8 cellular contexts compared by ENCODE assay signal in the genomic region with DNA sequence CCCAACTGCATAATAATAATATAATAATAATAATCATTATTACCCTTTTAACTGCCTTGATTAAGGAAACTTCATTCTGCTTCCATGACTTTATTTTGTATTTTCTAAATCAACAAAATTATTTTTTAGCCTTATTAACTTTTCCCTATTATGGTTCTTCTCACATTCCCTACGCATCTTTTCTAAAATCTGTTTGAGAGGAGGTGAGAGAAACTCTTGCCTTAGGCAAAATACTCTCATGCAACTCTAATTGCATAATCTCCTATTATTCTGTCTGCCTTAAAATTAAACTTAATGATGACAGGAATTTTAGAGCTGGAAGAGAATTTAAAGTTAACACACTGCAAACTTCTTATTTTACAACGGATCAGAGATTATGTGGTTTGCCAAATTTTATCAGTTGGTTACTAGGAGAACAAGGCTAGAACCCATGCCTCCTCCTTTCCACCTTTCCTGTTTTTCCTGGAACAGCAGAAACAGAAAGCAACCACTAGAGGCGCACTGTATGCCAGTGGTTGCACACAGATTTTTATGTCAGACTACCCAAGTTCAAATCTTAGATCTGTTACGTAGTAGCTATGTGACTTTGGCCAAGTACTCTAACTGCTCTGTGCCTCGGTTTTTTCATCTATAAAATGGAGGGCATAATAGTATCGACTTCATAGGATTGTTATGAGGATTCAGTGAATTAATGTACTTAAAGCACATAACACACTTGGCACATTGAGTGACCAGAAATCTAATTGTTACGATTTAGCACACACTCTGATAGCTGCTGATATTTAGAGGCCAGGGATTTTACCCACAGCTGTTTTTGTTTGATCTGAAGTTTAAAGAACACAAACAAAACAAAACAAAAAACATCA. TPM values are rescaled to one million over a fixed set of nuclear protein-coding genes. Genes with fewer than 3 reads are reported as not detected.
DNase-seq lines count a peak whose midpoint lies in the region; ATAC-seq and TF ChIP-seq lines count a peak whose summit lies in the region.

No MANE protein-coding gene starts in this region.

- TF ChIP-seq CTCF in AG10803 (conservative IDR thresholded peaks at IDR 0.05; ENCODE audit: low read length) (peak; percentile 85), GM10248 (IDR thresholded peaks at IDR 0.05; ENCODE audit: control extremely low read depth, extremely low read depth, low read depth, missing control alignments) (peak; percentile 73), prostate gland (IDR thresholded peaks at IDR 0.05) (peak in 3 of 4 experiments; percentile 23 to 45 (median 31))

- H3K4me3 ChIP-seq in AG10803 (ENCODE audit: low read length) (no peak overlapping the region), prostate gland (no peak overlapping the region)

- DNase-seq in AG10803 (ENCODE audit: low read depth): peak; percentile 43
- peak; percentile 17 for DNase-seq in GM10248 (ENCODE audit: extremely low spot score)
- peak; percentile 27 for DNase-seq in NCI-H446 treated with DMSO at 0.1 percent for 48 hours (lab: John Stamatoyannopoulos, UW)
- peak; percentile 54 for DNase-seq in dermis blood vessel endothelial cell
- DNase-seq in prostate gland (ENCODE audit: low spot score): no peak
- no peak for DNase-seq in activated effector memory CD4-positive, alpha-beta T cell treated with anti-CD3 and anti-CD28 coated beads, Interleukin-2, amount 50 U/mL, for 16 hours
- no peak for DNase-seq in stimulated activated naive CD4-positive, alpha-beta T cell treated with Interleukin-2 at 50 U/mL for 16 hours (lab: John Stamatoyannopoulos, UW)

- H3K36me3 ChIP-seq in prostate gland: no peaks in the 10 kb centered on the region

- H3K9me3 ChIP-seq in prostate gland: no peaks in the 10 kb centered on the region

- POLR2A ChIA-PET in GM10248 (lab: Yijun Ruan, JAX): no interaction called here

- no peak for TF ChIP-seq POLR2A in prostate gland (IDR thresholded peaks at IDR 0.05)

- CTCF ChIA-PET in GM10248 (lab: Yijun Ruan, JAX): interaction anchor here (0.7 to 2.5 kb wide), 10 partner anchors 9 to 529 kb away, joined by 3 to 11 read pairs (median 4); partner anchors contain the start of genes PSMA6 and RALGAPA1

- no peak for ATAC-seq in HG03097 (IDR thresholded peaks at IDR 0.05; ENCODE audit: low FRiP score, unreplicated experiment)

- no peaks in the 10 kb centered on the region for H3K4me1 ChIP-seq in prostate gland (replicated peaks)

- no peaks in the 10 kb centered on the region for H3K27me3 ChIP-seq in prostate gland (replicated peaks; ENCODE audit: insufficient read depth)

- intact Hi-C loops in prostate gland (cut with DNase I): no loop called here

- H3K27ac ChIP-seq in prostate gland: no peak overlapping the region

- WGBS in prostate gland: 30% methylated on average over 7 of the region's 7 CpGs

RNA-seq across cellular contexts. Expression of gene BRMS1L, which starts 4.4 kb away (rescaled TPM):
- 2.9 and 10.8 TPM in 2 replicates for total RNA-seq in dermis blood vessel endothelial cell
- 1 to 10 TPM; 5.2 to 6.6 TPM for total RNA-seq in prostate gland

RNA-seq across cellular contexts. Expression of gene RALGAPA1, which starts 12.7 kb away (rescaled TPM):
- total RNA-seq in dermis blood vessel endothelial cell: 24.6 and 44.1 TPM in 2 replicates
- total RNA-seq in prostate gland: 10 to 100 TPM; 65.5 to 66.6 TPM

Comparison
In these comparisons a context has a peak if more than half of its experiments do, and no peak if none do; other contexts are left out.
1. DNase-seq: peak in AG10803 (single experiment), GM10248 (single experiment), NCI-H446 treated with DMSO at 0.1 percent for 48 hours (single experiment) and dermis blood vessel endothelial cell (single experiment); none in prostate gland (single experiment), activated effector memory CD4-positive, alpha-beta T cell treated with anti-CD3 and anti-CD28 coated beads, Interleukin-2, amount 50 U/mL, for 16 hours (single experiment) and stimulated activated naive CD4-positive, alpha-beta T cell treated with Interleukin-2 at 50 U/mL for 16 hours (single experiment).
2. CTCF ChIP-seq: peak in every context shown above with its lines; median percentile 85 in AG10803; 73 in GM10248; 31 in prostate gland.